ENCODE assay signal across 8 cellular contexts in genomic region chr12:51954465-51955361, GRCh38. TPM values are rescaled to one million over a fixed set of nuclear protein-coding genes. Genes with fewer than 3 reads are reported as not detected.
DNase-seq lines count a peak whose midpoint lies in the region; ATAC-seq, FAIRE-seq and TF ChIP-seq lines count a peak whose summit lies in the region.
"Had no signal": no experiment of that assay in that cellular context is flagged by ENCODE, and none has a peak within 500 bp of the region (broad histone marks: within the 10 kb centered on the region; RNA-seq: fewer than 3 reads in every experiment).

No MANE protein-coding gene starts in this region.

- peak; percentile 57 for DNase-seq in RWPE1 (ENCODE audit: low spot score)
- peak; percentile 51 to 67 for DNase-seq in foreskin keratinocyte
- DNase-seq in small intestine, result peak; percentile 97
- no peak for DNase-seq in kidney glomerular epithelial cell (lab: John Stamatoyannopoulos, UW)
- DNase-seq in amniotic stem cell (lab: John Stamatoyannopoulos, UW), result no peak

- FAIRE-seq in small intestine (lab: Jason Lieb, UNC), result no peak
- FAIRE-seq: astrocyte had no signal

- 10 to 42% (median 19%) methylated on average over 7 of the region's 7 CpGs for WGBS in small intestine, 3 donors

- H3K4me1 ChIP-seq in HEK293 (ENCODE audit: control insufficient read depth, insufficient read depth, low read length), result peaks cover 13% of the 10 kb centered on the region
- peaks cover 21% of the 10 kb centered on the region for H3K4me1 ChIP-seq in foreskin keratinocyte
- peaks cover 5 to 17% of the 10 kb centered on the region in 2 donors for H3K4me1 ChIP-seq in small intestine (ENCODE audit: control insufficient read depth in 2 of 2, insufficient read depth in 1 of 2, low read depth in 1 of 2, low read length in 1 of 2)

- TF ChIP-seq CTCF in HEK293 (tag by site-specific recombination; IDR thresholded peaks at IDR 0.05), result no peak
- no peak for TF ChIP-seq CTCF in RWPE1 (conservative IDR thresholded peaks at IDR 0.05; ENCODE audit: low read depth)
- no peak for TF ChIP-seq CTCF in foreskin keratinocyte (conservative IDR thresholded peaks at IDR 0.05)

- H3K27ac ChIP-seq in HEK293 (ENCODE audit: extremely low read depth, low read depth, low read length), result no peak overlapping the region
- no peak overlapping the region for H3K27ac ChIP-seq in RWPE1
- H3K27ac ChIP-seq in foreskin keratinocyte, result no peak overlapping the region
- peak overlapping the region; percentile 81 to 94 for H3K27ac ChIP-seq in small intestine (ENCODE audit: low read depth in 1 of 2, low read length in 1 of 2)

- H3K27me3 ChIP-seq in foreskin keratinocyte (no peaks in the 10 kb centered on the region), small intestine (ENCODE audit: control insufficient read depth in 2 of 2, insufficient read depth in 2 of 2, low read length in 2 of 2) (no peaks in the 10 kb centered on the region)

- H3K9me3 ChIP-seq in HEK293 (ENCODE audit: control insufficient read depth, insufficient read depth, low read depth, low read length) (no peaks in the 10 kb centered on the region), small intestine (ENCODE audit: control insufficient read depth, low read depth) (no peaks in the 10 kb centered on the region)

- POLR2A ChIA-PET in HEK293 (lab: Yijun Ruan, JAX), result no interaction called here
- POLR2A ChIA-PET in RWPE1 (lab: Yijun Ruan, JAX; ENCODE audit: low non-redundant PET), result no interaction called here

- peaks cover 5% of the 10 kb centered on the region in 2 experiments; a peak in 2 of 3 replicates for H3K36me3 ChIP-seq in HEK293 (ENCODE audit: control insufficient read depth in 2 of 2, insufficient read depth in 1 of 2, low read length in 2 of 2)
- no peaks in the 10 kb centered on the region for H3K36me3 ChIP-seq in small intestine (ENCODE audit: control insufficient read depth in 2 of 2, insufficient read depth in 2 of 2, low read length in 2 of 2)

- CTCF ChIA-PET in HEK293 (lab: Yijun Ruan, JAX), result interaction anchor here (0.6 to 2.6 kb wide), 8 partner anchors 10 to 71 kb away, joined by 3 to 16 read pairs (median 5); no protein-coding TSS in a partner anchor
- CTCF ChIA-PET in RWPE1 (lab: Yijun Ruan, JAX), result interaction anchor here (1.0 kb wide), 2 partner anchors 16 kb away, joined by 3 to 5 read pairs; no protein-coding TSS in a partner anchor

- ATAC-seq in foreskin keratinocyte (no peak), GM21786 (IDR thresholded peaks at IDR 0.05; ENCODE audit: unreplicated experiment) (no peak)

- no peak overlapping the region for H3K4me3 ChIP-seq in HEK293 (ENCODE audit: low read depth, low read length)
- H3K4me3 ChIP-seq in small intestine (ENCODE audit: low read depth in 1 of 2, low read length in 2 of 2), result peak overlapping the region in 1 of 2 donors; percentile 82

TF ChIP-seq in HEK293, 187 proteins besides CTCF, POLR2A, EP300 and RAD21:
- TF ChIP-seq YY2 (tag by site-specific recombination; IDR thresholded peaks at IDR 0.05), result no peak
- no peak for TF ChIP-seq ZNF280C (tag by site-specific recombination; IDR thresholded peaks at IDR 0.05)
- TF ChIP-seq ZNF580 (tag by site-specific recombination; IDR thresholded peaks at IDR 0.05), result 0 out of 2 replicates have a peak, but pooled peaks have one; percentile 32
- TF ChIP-seq PRDM6 (tag by site-specific recombination; IDR thresholded peaks at IDR 0.05), result peak; percentile 57; the same call in 1 of the 2 replicates
- TF ChIP-seq ZNF274 (IDR thresholded peaks at IDR 0.05; ENCODE audit: low read length), result no peak
- TF ChIP-seq ZNF274 (tag by site-specific recombination; IDR thresholded peaks at IDR 0.05; ENCODE audit: borderline replicate concordance), result no peak
- TF ChIP-seq KLF17 (tag by site-specific recombination; IDR thresholded peaks at IDR 0.05), result no peak
- 0 out of 2 replicates have a peak, but pooled peaks have one; percentile 21 for TF ChIP-seq SP7 (tag by site-specific recombination; IDR thresholded peaks at IDR 0.05)
- TF ChIP-seq ZNF660 (tag by site-specific recombination; IDR thresholded peaks at IDR 0.05), result 0 out of 2 replicates have a peak, but pooled peaks have one; percentile 15

RNA-seq across cellular contexts. Expression of gene ACVR1B, which starts 3.2 kb away (rescaled TPM):
- total RNA-seq in foreskin keratinocyte, result 14.0 and 14.3 TPM in 2 replicates
- 7.3 and 7.4 TPM in 2 replicates for polyA plus RNA-seq in foreskin keratinocyte
- polyA plus RNA-seq in small intestine, result 10 to 100 TPM; 11.6 to 27.9 (median 15.0) TPM

RNA-seq across cellular contexts. Expression of gene ACVRL1, which starts 47.4 kb away (rescaled TPM):
- total RNA-seq in foreskin keratinocyte, result not detected in 2 replicates
- polyA plus RNA-seq in foreskin keratinocyte (0.03 and 0.04 TPM in 2 replicates), small intestine (10 to 100 TPM in 1 of 3 donors, 1 to 10 TPM in 1, under 1 TPM in 1; 0.89 to 44.2 (median 4.6) TPM)

RNA-seq across cellular contexts. Expression of gene TAMALIN, which starts 52.0 kb away (rescaled TPM):
- 0.11 and 0.44 TPM in 2 replicates for total RNA-seq in foreskin keratinocyte
- 0.12 and 0.15 TPM in 2 replicates for polyA plus RNA-seq in foreskin keratinocyte
- polyA plus RNA-seq in small intestine, result 10 to 100 TPM in 2 of 3 donors, 1 to 10 TPM in 1; 3.8 to 32.5 (median 13.2) TPM

Comparison
In these comparisons a context has a peak if more than half of its experiments do, and no peak if none do; other contexts are left out.
1. H3K27ac ChIP-seq: peak in small intestine (2 of 2); none in HEK293 (single experiment), RWPE1 (single experiment) and foreskin keratinocyte (single experiment).
2. DNase-seq: peak in RWPE1 (single experiment), foreskin keratinocyte (2 of 2) and small intestine (single experiment); none in kidney glomerular epithelial cell (single experiment) and amniotic stem cell (single experiment).